ENCODE assay signal across 20 cellular contexts in genomic region chr14:49820176-49820575, GRCh38.
"Had no signal": no experiment of that assay in that cellular context is flagged by ENCODE, and none has a peak within 500 bp of the region (broad histone marks: within the 10 kb centered on the region; RNA-seq: fewer than 3 reads in every experiment).

No MANE protein-coding gene starts in this region.

- H3K27ac ChIP-seq: KMS-11, RWPE1 had no signal

- FAIRE-seq: HepG2, K562 had no signal

- DNase-seq: IMR-90, Kasumi-1, MM.1S, NCI-H1092 treated with DMSO at 0.1 percent for 48 hours, NCI-H1436, NCI-H187, NCI-H2029, NCI-H2081 treated with DMSO at 0.1 percent for 48 hours, NCI-H2171, NCI-H345, NCI-H446 treated with DMSO at 0.1 percent for 48 hours, NCI-H524, NCI-H69, NCI-H774, SHP77, SK-N-SH had no signal

- H3K4me3 ChIP-seq: K562 had no signal

- ATAC-seq: HepG2, K562 had no signal
